ENCODE assay signal across 19 cellular contexts in the genomic region with DNA sequence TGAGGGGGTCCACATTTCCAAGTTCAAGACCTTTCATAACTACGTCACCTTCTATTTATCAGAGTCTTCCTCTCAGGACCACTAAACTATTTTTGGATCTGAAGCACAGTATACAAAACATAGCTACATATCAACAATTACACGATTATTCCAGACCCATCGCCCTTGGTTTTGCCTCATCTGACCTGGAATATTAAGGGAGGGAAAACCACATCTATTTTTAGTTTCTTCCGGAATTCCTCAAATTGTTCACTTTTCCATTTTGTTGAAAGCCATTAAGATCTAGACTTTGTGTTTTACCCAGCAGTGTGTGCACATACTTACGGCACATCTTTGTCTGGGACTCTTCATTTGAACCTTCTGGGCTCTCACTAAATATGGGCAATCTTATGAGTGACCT. TPM values are rescaled to one million over a fixed set of nuclear protein-coding genes. Genes with fewer than 3 reads are reported as not detected.
A peak's percentile ranks its signal among the peaks of the same experiment; 100 is the strongest.
DNase-seq lines count a peak whose midpoint lies in the region; ATAC-seq and TF ChIP-seq lines count a peak whose summit lies in the region.
"Had no signal": no experiment of that assay in that cellular context is flagged by ENCODE, and none has a peak within 500 bp of the region (broad histone marks: within the 10 kb centered on the region; RNA-seq: fewer than 3 reads in every experiment).

No MANE protein-coding gene starts in this region.

- H3K4me3 ChIP-seq in heart left ventricle (no peak overlapping the region), brain microvascular endothelial cell (ENCODE audit: low read depth, low read length) (no peak overlapping the region), lung (no peak overlapping the region), thyroid gland (replicated peaks in 1 of 3) (no peak overlapping the region)
- H3K4me3 ChIP-seq: MG63 had no signal

- H3K9me3 ChIP-seq in heart left ventricle (no peaks in the 10 kb centered on the region), lung (ENCODE audit: control insufficient read depth in 2 of 2, insufficient read depth in 1 of 2, low read length in 1 of 2) (peaks cover 0 to 1% of the 10 kb centered on the region in 2 donors), thyroid gland (no peaks in the 10 kb centered on the region)
- H3K9me3 ChIP-seq: MG63 had no signal

- H3K27ac ChIP-seq in heart left ventricle, result peak overlapping the region in 11 of 12 donors; percentile 34 to 83 (median 55)
- peak overlapping the region; percentile 12 for H3K27ac ChIP-seq in brain microvascular endothelial cell
- H3K27ac ChIP-seq in lung (ENCODE audit: low read depth in 1 of 2, low read length in 1 of 2), result peak overlapping the region; percentile 72 to 78
- H3K27ac ChIP-seq in thyroid gland, result peak overlapping the region in 2 of 3 donors; percentile 24 to 75
- H3K27ac ChIP-seq: 22Rv1 had no signal

- no peaks in the 10 kb centered on the region for H3K36me3 Mint-ChIP-seq in activated CD4-positive, alpha-beta T cell treated with anti-CD3 and anti-CD28 coated beads, Interleukin-2, amount 10 ng/mL, durations not matched to agents 7 days and 5 days (ENCODE audit: low read depth)
- H3K36me3 Mint-ChIP-seq: CD8-positive, alpha-beta T cell had no signal

- no peaks in the 10 kb centered on the region for H3K27me3 ChIP-seq in heart left ventricle
- H3K27me3 ChIP-seq in brain microvascular endothelial cell (replicated peaks), result no peaks in the 10 kb centered on the region
- no peaks in the 10 kb centered on the region for H3K27me3 ChIP-seq in lung (ENCODE audit: control insufficient read depth, insufficient read depth)
- H3K27me3 ChIP-seq in thyroid gland, result no peaks in the 10 kb centered on the region
- H3K27me3 ChIP-seq: MG63 had no signal

- H3K4me1 ChIP-seq in heart left ventricle (peaks cover 0 to 45% (median 13%) of the 10 kb centered on the region in 12 donors), lung (ENCODE audit: control insufficient read depth in 2 of 2, insufficient read depth in 2 of 2, low read length in 2 of 2) (peaks cover 0 to 21% of the 10 kb centered on the region in 2 donors), thyroid gland (peaks cover 0 to 29% of the 10 kb centered on the region in 2 donors)

- H3K36me3 ChIP-seq in heart left ventricle (no peaks in the 10 kb centered on the region), brain microvascular endothelial cell (replicated peaks) (no peaks in the 10 kb centered on the region), lung (ENCODE audit: control insufficient read depth in 2 of 2, insufficient read depth in 2 of 2, low read length in 2 of 2) (peaks cover 0 to 2% of the 10 kb centered on the region in 2 donors), thyroid gland (no peaks in the 10 kb centered on the region)
- H3K36me3 ChIP-seq: MG63 had no signal

- H3K4me3 Mint-ChIP-seq in activated CD4-positive, alpha-beta T cell treated with anti-CD3 and anti-CD28 coated beads, Interleukin-2, amount 10 ng/mL, durations not matched to agents 7 days and 5 days, result no peak overlapping the region
- H3K4me3 Mint-ChIP-seq: CD8-positive, alpha-beta T cell; HFFc6 had no signal

- intact Hi-C loops in heart left ventricle (cut with DNase I) (loop anchor here in 3 of 10 donors (2.0 to 10.0 kb wide), 2 partner anchors 15 to 51 kb away; no protein-coding TSS in a partner anchor), left cardiac atrium (cut with DNase I) (no loop called here), thyroid gland (cut with DNase I) (no loop called here)

- in situ Hi-C loops in brain microvascular endothelial cell (cut with HindIII; ENCODE audit: low pct_ligation_motif_present, low sequenced_read_pairs) (no loop called here), GM13976 (cut with MboI; ENCODE audit: low sequenced_read_pairs, unreplicated experiment) (no loop called here)

- H3K9me3 Mint-ChIP-seq in activated CD4-positive, alpha-beta T cell treated with anti-CD3 and anti-CD28 coated beads, Interleukin-2, amount 10 ng/mL, durations not matched to agents 7 days and 5 days, result no peaks in the 10 kb centered on the region
- H3K9me3 Mint-ChIP-seq: CD8-positive, alpha-beta T cell had no signal

- POLR2A ChIA-PET in activated CD4-positive, alpha-beta T cell treated with anti-CD3 and anti-CD28 coated beads, Interleukin-2, amount 10 ng/mL, durations not matched to agents 7 days and 5 days (lab: Charles Lee), result no interaction called here

- CTCF ChIA-PET in activated CD4-positive, alpha-beta T cell treated with anti-CD3 and anti-CD28 coated beads, Interleukin-2, amount 10 ng/mL, durations not matched to agents 7 days and 5 days (lab: Charles Lee), result no interaction called here

- no peak for DNase-seq in heart left ventricle
- DNase-seq in left cardiac atrium, result no peak
- no peak for DNase-seq in brain microvascular endothelial cell
- no peak for DNase-seq in lung (ENCODE audit: low spot score)
- DNase-seq in thyroid gland, result no peak
- DNase-seq in GF-D8 (lab: John Stamatoyannopoulos, UW), result no peak
- DNase-seq in activated CD4-positive, alpha-beta T cell treated with anti-CD3 and anti-CD28 coated beads, Interleukin-2, amount 10 ng/mL, durations not matched to agents 7 days and 5 days, result no peak
- DNase-seq in GM13976 (ENCODE audit: low spot score), result no peak
- DNase-seq: CD8-positive, alpha-beta T cell; HFFc6; KG1; MG63; NCI-H1092 treated with DMSO at 0.1 percent for 48 hours; NCI-H1694 treated with DMSO at 0.1 percent for 48 hours; NCI-H446; PC-3 had no signal

- TF ChIP-seq CTCF in heart left ventricle (IDR thresholded peaks at IDR 0.05) (no peak), brain microvascular endothelial cell (IDR thresholded peaks at IDR 0.05; ENCODE audit: low read depth, low read length, missing control alignments) (no peak), lung (IDR thresholded peaks at IDR 0.05; ENCODE audit: control extremely low read depth, extremely low read depth) (no peak), thyroid gland (IDR thresholded peaks at IDR 0.05) (no peak), GM13976 (IDR thresholded peaks at IDR 0.05; ENCODE audit: borderline replicate concordance, control extremely low read depth, extremely low read depth, insufficient read depth, missing control alignments) (no peak)

- 53 to 70% (median 63%) methylated on average over 5 of the region's 5 CpGs for WGBS in heart left ventricle, 4 donors
- whole genome bisulfite sequencing in lung, 2 donors, result 66 to 78% methylated on average over 5 of the region's 5 CpGs
- 75 to 77% methylated on average over 5 of the region's 5 CpGs for WGBS in thyroid gland, 2 donors

- no peaks in the 10 kb centered on the region for H3K27me3 Mint-ChIP-seq in activated CD4-positive, alpha-beta T cell treated with anti-CD3 and anti-CD28 coated beads, Interleukin-2, amount 10 ng/mL, durations not matched to agents 7 days and 5 days

- ATAC-seq in heart left ventricle (no peak), left cardiac atrium (no peak), lung (ENCODE audit: insufficient read depth, low FRiP score) (no peak)
- ATAC-seq: CD8-positive, alpha-beta T cell; PC-3 had no signal

- no peaks in the 10 kb centered on the region for H3K4me1 Mint-ChIP-seq in activated CD4-positive, alpha-beta T cell treated with anti-CD3 and anti-CD28 coated beads, Interleukin-2, amount 10 ng/mL, durations not matched to agents 7 days and 5 days

- H3K27ac Mint-ChIP-seq in activated CD4-positive, alpha-beta T cell treated with anti-CD3 and anti-CD28 coated beads, Interleukin-2, amount 10 ng/mL, durations not matched to agents 7 days and 5 days, result no peak overlapping the region
- H3K27ac Mint-ChIP-seq: CD8-positive, alpha-beta T cell; HFFc6 had no signal

- TF ChIP-seq POLR2A in heart left ventricle (IDR thresholded peaks at IDR 0.05) (no peak), thyroid gland (IDR thresholded peaks at IDR 0.05) (no peak)

RNA-seq across cellular contexts. Expression of gene ADGRF5, which starts 12.0 kb away (rescaled TPM):
- total RNA-seq in heart left ventricle (10 to 100 TPM; 27.3 to 89.6 (median 47.6) TPM), left cardiac atrium (10 to 100 TPM; 37.4 to 56.9 TPM), lung (100 to 1,000 TPM; 206 to 339 TPM), thyroid gland (10 to 100 TPM; 33.2 to 85.3 (median 51.2) TPM)
- polyA plus RNA-seq in heart left ventricle (10 to 100 TPM; 24.5 to 36.2 TPM), lung (10 to 100 TPM; 71.3 to 78.0 TPM)
- total RNA-seq in activated CD4-positive, alpha-beta T cell treated with anti-CD3 and anti-CD28 coated beads, Interleukin-2, amount 10 ng/mL, durations not matched to agents 7 days and 5 days, result not detected
- total RNA-seq: CD8-positive, alpha-beta T cell; H4 had no signal
- polyA plus RNA-seq: BJ had no signal

Comparison
In these comparisons a context has a peak if more than half of its experiments do, and no peak if none do; other contexts are left out.
1. H3K27ac ChIP-seq: peak in every context shown above with its lines; median percentile 75 in lung; 55 in heart left ventricle; 50 in thyroid gland; 12 in brain microvascular endothelial cell.
2. RNA of gene ADGRF5, which starts 12.0 kb away (total RNA-seq): 206 to 339 TPM in lung, 33.2 to 85.3 TPM in thyroid gland, 37.4 to 56.9 TPM in left cardiac atrium and 27.3 to 89.6 TPM in heart left ventricle; not detected in activated CD4-positive, alpha-beta T cell treated with anti-CD3 and anti-CD28 coated beads, Interleukin-2, amount 10 ng/mL, durations not matched to agents 7 days and 5 days; every median in the first group is over 10 times any median in the second.